Comparison of ENCODE assay signal across 8 cellular contexts in genomic region chr16:67163903-67164558, GRCh38. TPM values are rescaled to one million over a fixed set of nuclear protein-coding genes. Genes with fewer than 3 reads are reported as not detected.
DNase-seq lines count a peak whose midpoint lies in the region; ATAC-seq and TF ChIP-seq lines count a peak whose summit lies in the region.

No MANE protein-coding gene starts in this region.

- intact Hi-C loops in left ventricle myocardium inferior (cut with micrococcal nuclease) (no loop called here), left colon (cut with DNase I, micrococcal nuclease) (no loop called here)

- peak overlapping the region; percentile 84 for H3K4me2 ChIP-seq in skeletal muscle satellite cell (ENCODE audit: low read length)

- H3K36me3 ChIP-seq in WERI-Rb-1 (no peaks in the 10 kb centered on the region), left ventricle myocardium inferior (no peaks in the 10 kb centered on the region), skeletal muscle satellite cell (ENCODE audit: insufficient read depth, low read length) (no peaks in the 10 kb centered on the region)

- H3K4me3 ChIP-seq in WERI-Rb-1 (ENCODE audit: low read depth, low read length) (peak overlapping the region; percentile 59), left ventricle myocardium inferior (peak overlapping the region; percentile 70), skeletal muscle satellite cell (ENCODE audit: low read length) (peak overlapping the region; percentile 63)

- no peak overlapping the region for H3K9ac ChIP-seq in skeletal muscle satellite cell (ENCODE audit: low read depth, low read length)

- H3K4me1 ChIP-seq in left ventricle myocardium inferior (peaks cover 71% of the 10 kb centered on the region), skeletal muscle satellite cell (ENCODE audit: control insufficient read depth, insufficient read depth, low read length) (peaks cover 34% of the 10 kb centered on the region)

- DNase-seq in HCEC 1CT (peak; percentile 52), WERI-Rb-1 (no peak), left ventricle myocardium inferior (no peak), EL (no peak), left colon (no peak), OCI-M2 (lab: John Stamatoyannopoulos, UW; ENCODE audit: unreplicated experiment) (no peak)

- H3K9me3 ChIP-seq in WERI-Rb-1 (ENCODE audit: severe bottlenecking) (no peaks in the 10 kb centered on the region), left ventricle myocardium inferior (replicated peaks) (no peaks in the 10 kb centered on the region), skeletal muscle satellite cell (replicated peaks; ENCODE audit: low read length) (no peaks in the 10 kb centered on the region)

- H3K27ac ChIP-seq in WERI-Rb-1 (peak overlapping the region; percentile 92), left ventricle myocardium inferior (replicated peaks) (peak overlapping the region; percentile 90)

- H3K27me3 ChIP-seq in WERI-Rb-1 (ENCODE audit: insufficient read depth, low read depth, severe bottlenecking): no peaks in the 10 kb centered on the region
- H3K27me3 ChIP-seq in left ventricle myocardium inferior (ENCODE audit: low read depth): peaks cover 45% of the 10 kb centered on the region
- H3K27me3 ChIP-seq in skeletal muscle satellite cell (ENCODE audit: control insufficient read depth, insufficient read depth, low read length): peaks cover 18% of the 10 kb centered on the region

- no peak for TF ChIP-seq CTCF in WERI-Rb-1 (IDR thresholded peaks at IDR 0.05; ENCODE audit: low read depth, low read length)
- no peak for TF ChIP-seq CTCF in left ventricle myocardium inferior (IDR thresholded peaks at IDR 0.05; ENCODE audit: borderline replicate concordance)

- ATAC-seq in left colon (no peak), GM21360 (IDR thresholded peaks at IDR 0.05; ENCODE audit: unreplicated experiment) (no peak)

RNA-seq across cellular contexts. Expression of gene HSF4, which starts 0.5 kb away (rescaled TPM):
- 70.5 TPM for total RNA-seq in left ventricle myocardium inferior
- 0.66 and 6.1 TPM in 2 replicates for total RNA-seq in skeletal muscle satellite cell (2012; rRNA removed)
- total RNA-seq in left colon: 10 to 100 TPM; 36.5 to 39.2 TPM

RNA-seq across cellular contexts. Expression of gene FBXL8, which starts 4.3 kb away (rescaled TPM):
- 9.4 TPM for total RNA-seq in left ventricle myocardium inferior
- total RNA-seq in skeletal muscle satellite cell (2012; rRNA removed): 13.2 and 16.6 TPM in 2 replicates
- 10 to 100 TPM; 20.2 to 23.0 TPM for total RNA-seq in left colon

RNA-seq across cellular contexts. Expression of gene TRADD, which starts 4.3 kb away (rescaled TPM):
- total RNA-seq in left ventricle myocardium inferior (9.8 TPM), left colon (10 to 100 TPM; 25.5 to 27.4 TPM)
- total RNA-seq in skeletal muscle satellite cell (2012; rRNA removed): 18.1 and 19.3 TPM in 2 replicates

RNA-seq across cellular contexts. Expression of gene NOL3, which starts 6.3 kb away (rescaled TPM):
- total RNA-seq in left ventricle myocardium inferior: 110 TPM
- total RNA-seq in skeletal muscle satellite cell (2012; rRNA removed): 17.3 and 24.3 TPM in 2 replicates
- total RNA-seq in left colon: 10 to 100 TPM; 23.1 to 30.2 TPM

RNA-seq across cellular contexts. Expression of gene B3GNT9, which starts 13.2 kb away (rescaled TPM):
- total RNA-seq in left ventricle myocardium inferior: 9.8 TPM
- total RNA-seq in skeletal muscle satellite cell (2012; rRNA removed): 20.8 and 21.4 TPM in 2 replicates
- 1 to 10 TPM; 2.9 to 4.3 TPM for total RNA-seq in left colon
